9 cellular contexts compared by ENCODE assay signal in the genomic region with DNA sequence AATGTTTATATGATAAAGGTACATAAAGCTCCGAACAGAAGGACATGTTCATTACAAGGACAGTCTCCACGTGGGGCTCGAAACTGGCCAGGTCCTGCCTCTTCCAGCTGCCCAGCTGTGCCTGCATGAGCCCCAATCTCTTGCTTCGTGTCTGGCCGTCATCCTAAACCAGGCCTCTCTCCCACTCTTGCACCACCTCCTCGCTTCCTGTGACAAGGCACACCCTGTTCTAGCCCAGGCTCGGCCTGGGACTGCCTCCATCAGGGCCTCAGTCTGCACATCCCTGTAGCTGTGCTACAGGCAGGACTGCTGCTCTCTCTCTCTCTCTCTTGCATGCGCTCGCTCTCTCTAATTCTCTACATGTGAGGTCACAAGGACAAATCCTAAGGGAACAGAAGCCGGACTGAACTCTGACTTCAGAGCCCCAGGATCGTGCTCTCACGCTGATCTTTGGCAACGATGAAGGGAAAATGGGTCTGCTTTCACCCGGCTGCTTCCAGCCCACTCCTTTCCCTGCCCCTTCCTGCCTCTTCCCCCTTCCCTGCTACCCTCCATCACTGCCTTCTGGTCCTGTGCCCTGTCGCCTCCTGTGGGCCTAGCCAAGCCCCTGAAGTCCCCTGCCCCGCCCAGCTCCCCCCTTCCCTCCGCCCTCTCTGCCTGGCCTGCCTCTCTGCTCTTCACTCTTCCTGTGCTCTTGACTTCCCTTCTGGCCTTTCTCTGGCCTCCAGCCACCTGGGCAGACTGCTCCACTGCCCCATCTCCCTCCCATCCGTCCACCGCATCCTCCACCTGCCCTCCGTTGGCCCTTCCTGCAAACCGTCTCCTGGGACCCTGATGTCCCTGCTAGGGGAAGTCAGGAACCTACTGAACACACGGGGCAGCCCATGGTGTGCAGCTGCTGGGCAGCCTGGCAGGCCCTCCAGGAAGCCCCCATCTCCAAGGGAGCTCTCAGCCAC. TPM values are rescaled to one million over a fixed set of nuclear protein-coding genes. Genes with fewer than 3 reads are reported as not detected.
DNase-seq lines count a peak whose midpoint lies in the region; ATAC-seq and TF ChIP-seq lines count a peak whose summit lies in the region.
"Had no signal": no experiment of that assay in that cellular context is flagged by ENCODE, and none has a peak within 500 bp of the region (broad histone marks: within the 10 kb centered on the region; RNA-seq: fewer than 3 reads in every experiment).

No MANE protein-coding gene starts in this region.

- H3K27me3 ChIP-seq in CD8-positive, alpha-beta memory T cell (ENCODE audit: insufficient read depth, low read length, poor library complexity, severe bottlenecking) = no peaks in the 10 kb centered on the region
- H3K27me3 ChIP-seq in gastroesophageal sphincter = peaks cover 34% of the 10 kb centered on the region

- ATAC-seq in T-helper 17 cell = no peak
- peak; percentile 93 for ATAC-seq in gastroesophageal sphincter
- ATAC-seq in GM18517 (IDR thresholded peaks at IDR 0.05; ENCODE audit: unreplicated experiment) = no peak

- H3K4me3 ChIP-seq in CD8-positive, alpha-beta memory T cell (ENCODE audit: low read length) = no peak overlapping the region
- no peak overlapping the region for H3K4me3 ChIP-seq in gastroesophageal sphincter

- no peak overlapping the region for H3K27ac ChIP-seq in CD8-positive, alpha-beta memory T cell (ENCODE audit: low read depth, low read length)
- H3K27ac ChIP-seq in gastroesophageal sphincter = peak overlapping the region in 3 of 4 donors; percentile 52 to 62 (median 54)

- H3K9me3 Mint-ChIP-seq in CD8-positive, alpha-beta memory T cell = peaks cover 9 to 21% (median 14%) of the 10 kb centered on the region in 5 donors
- no peaks in the 10 kb centered on the region for H3K9me3 Mint-ChIP-seq in osteocyte (ENCODE audit: unreplicated experiment)

- POLR2A ChIA-PET in CD8-positive, alpha-beta memory T cell (lab: Charles Lee) = interaction anchor here (0.6 kb wide), 1 partner anchor 11 kb away, joined by 3 read pairs; no protein-coding TSS in a partner anchor

- H3K4me1 ChIP-seq in CD8-positive, alpha-beta memory T cell (ENCODE audit: insufficient read depth, low read length) = peaks cover 6% of the 10 kb centered on the region
- peaks cover 0 to 18% (median 10%) of the 10 kb centered on the region in 3 donors for H3K4me1 ChIP-seq in gastroesophageal sphincter

- peak overlapping the region in 5 of 7 donors; percentile 1 to 71 (median 18) for H3K4me3 Mint-ChIP-seq in CD8-positive, alpha-beta memory T cell
- H3K4me3 Mint-ChIP-seq in T-helper 17 cell = no peak overlapping the region
- no peak overlapping the region for H3K4me3 Mint-ChIP-seq in osteocyte (ENCODE audit: unreplicated experiment)

- TF ChIP-seq CTCF in gastroesophageal sphincter (IDR thresholded peaks at IDR 0.05) = no peak
- TF ChIP-seq CTCF in osteocyte (IDR thresholded peaks at IDR 0.05) = no peak

- CTCF ChIA-PET in CD8-positive, alpha-beta memory T cell (lab: Charles Lee) = interaction anchor here (2.9 kb wide), 1 partner anchor 54 kb away, joined by 8 read pairs; no protein-coding TSS in a partner anchor

- H3K4me1 Mint-ChIP-seq in CD8-positive, alpha-beta memory T cell = peaks cover 21 to 33% (median 22%) of the 10 kb centered on the region in 3 donors
- H3K4me1 Mint-ChIP-seq in T-helper 17 cell (peaks cover 9% of the 10 kb centered on the region), osteocyte (ENCODE audit: unreplicated experiment) (peaks cover 8% of the 10 kb centered on the region)

- peak overlapping the region in 2 of 8 donors; percentile 19 to 89 for H3K27ac Mint-ChIP-seq in CD8-positive, alpha-beta memory T cell
- H3K27ac Mint-ChIP-seq in T-helper 17 cell (peak overlapping the region; percentile 41), osteocyte (ENCODE audit: unreplicated experiment) (no peak overlapping the region)

- DNase-seq in CD8-positive, alpha-beta memory T cell = no peak
- DNase-seq in T-helper 17 cell = no peak
- peak; percentile 78 for DNase-seq in osteocyte (ENCODE audit: extremely low spot score, unreplicated experiment)
- DNase-seq in COR-L47 (lab: John Stamatoyannopoulos, UW) = no peak
- DNase-seq in NCI-H1436 (lab: John Stamatoyannopoulos, UW) = no peak
- DNase-seq in germinal center (ENCODE audit: low spot score) = no peak

- H3K36me3 Mint-ChIP-seq in CD8-positive, alpha-beta memory T cell = peaks cover 0 to 8% (median 0%) of the 10 kb centered on the region in 3 donors
- H3K36me3 Mint-ChIP-seq in T-helper 17 cell (ENCODE audit: low read depth) = no peaks in the 10 kb centered on the region
- H3K36me3 Mint-ChIP-seq in osteocyte (ENCODE audit: unreplicated experiment) = no peaks in the 10 kb centered on the region

- H3K36me3 ChIP-seq in CD8-positive, alpha-beta memory T cell (ENCODE audit: insufficient read depth, low read length) = no peaks in the 10 kb centered on the region
- H3K36me3 ChIP-seq in gastroesophageal sphincter = no peaks in the 10 kb centered on the region

- H3K9me3 ChIP-seq in CD8-positive, alpha-beta memory T cell (ENCODE audit: low read length) = no peaks in the 10 kb centered on the region
- H3K9me3 ChIP-seq in T-helper 17 cell (ENCODE audit: control insufficient read depth, low read length, poor library complexity, severe bottlenecking) (peaks cover 3% of the 10 kb centered on the region), gastroesophageal sphincter (peaks cover 0 to 20% (median 0%) of the 10 kb centered on the region in 3 donors)

- H3K27me3 Mint-ChIP-seq in CD8-positive, alpha-beta memory T cell = peaks cover 2 to 5% of the 10 kb centered on the region in 2 donors
- H3K27me3 Mint-ChIP-seq in T-helper 17 cell = peaks cover 16% of the 10 kb centered on the region
- peaks cover 15% of the 10 kb centered on the region for H3K27me3 Mint-ChIP-seq in osteocyte (ENCODE audit: unreplicated experiment)

- no peak for TF ChIP-seq POLR2A in gastroesophageal sphincter (IDR thresholded peaks at IDR 0.05)

- TF ChIP-seq EP300 in gastroesophageal sphincter (IDR thresholded peaks at IDR 0.05) = no peak

- WGBS in gastroesophageal sphincter (ENCODE audit: low coverage in 1 of 2), 2 donors = 44% methylated on average over 11 to 14 of the region's 22 CpGs

RNA-seq across cellular contexts. Expression of a gene that starts 7.8 kb away (rescaled TPM):
- 10 to 100 TPM; 11.1 to 11.6 TPM for total RNA-seq in CD8-positive, alpha-beta memory T cell
- polyA plus RNA-seq in CD8-positive, alpha-beta memory T cell = 3.5 TPM
- total RNA-seq in T-helper 17 cell (1 to 10 TPM; 3.8 to 8.3 TPM), gastroesophageal sphincter (under 1 TPM in 2 of 4 donors, not detected in 2; 0.08 to 0.12 TPM), osteocyte (not detected in 2 replicates)
- total RNA-seq: dermis microvascular lymphatic vessel endothelial cell had no signal

Comparison
In these comparisons a context has a peak if more than half of its experiments do, and no peak if none do; other contexts are left out.
1. H3K4me3 Mint-ChIP-seq: peak in CD8-positive, alpha-beta memory T cell (5 of 7); none in T-helper 17 cell (single experiment) and osteocyte (single experiment).